20 cellular contexts compared by ENCODE assay signal in the genomic region with DNA sequence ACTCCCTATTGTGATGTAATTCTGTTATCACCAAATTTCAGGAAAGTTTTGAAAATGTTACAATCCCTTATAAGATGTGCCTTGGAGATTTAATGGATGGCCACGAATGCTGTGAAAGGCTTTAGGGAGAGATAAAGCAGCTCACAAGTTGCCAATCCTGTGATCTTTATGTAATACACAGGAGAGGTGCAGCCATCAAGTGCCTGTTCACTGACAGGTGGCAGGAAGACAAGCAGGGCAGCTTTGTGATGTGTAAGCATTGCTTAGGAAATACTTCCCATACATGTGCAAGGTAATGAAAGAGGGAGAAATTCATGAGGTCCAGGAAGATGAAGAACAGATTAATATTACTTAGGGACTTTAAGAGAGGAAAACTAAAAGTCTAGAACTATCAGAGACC.
DNase-seq lines count a peak whose midpoint lies in the region; ATAC-seq and TF ChIP-seq lines count a peak whose summit lies in the region.
"Had no signal": no experiment of that assay in that cellular context is flagged by ENCODE, and none has a peak within 500 bp of the region (broad histone marks: within the 10 kb centered on the region; RNA-seq: fewer than 3 reads in every experiment).

No MANE protein-coding gene starts in this region.

- DNase-seq in D341Med (ENCODE audit: low spot score), result peak; percentile 28
- peak; percentile 20 for DNase-seq in DMS153 treated with DMSO at 0.1 percent for 48 hours (lab: John Stamatoyannopoulos, UW; ENCODE audit: unreplicated experiment)
- peak; percentile 52 for DNase-seq in NCI-H510A (lab: John Stamatoyannopoulos, UW)
- DNase-seq in SW480 (ENCODE audit: low spot score), result peak; percentile 3
- no peak for DNase-seq in coronary artery (ENCODE audit: low spot score)
- DNase-seq in left colon, result no peak
- DNase-seq in iPS-NIHi7 (ENCODE audit: extremely low spot score), result no peak
- no peak for DNase-seq in SW 1271 (lab: John Stamatoyannopoulos, UW)
- DNase-seq: BE2C; Calu3; CD4-positive, alpha-beta T cell; GDM1; NCI-H1436; NCI-H446 treated with DMSO at 0.1 percent for 48 hours; PC-9; T-cell; T1000 had no signal

- H3K27ac ChIP-seq in coronary artery, result no peak overlapping the region
- H3K27ac ChIP-seq: HL-60, PC-9 had no signal

- intact Hi-C loops in left colon (cut with DNase I, micrococcal nuclease), result no loop called here

- no peak for ATAC-seq in left colon
- ATAC-seq: GM12878, T-cell had no signal

- no peak for TF ChIP-seq CTCF in coronary artery (IDR thresholded peaks at IDR 0.05)

- no peak overlapping the region for H3K4me3 ChIP-seq in coronary artery
- H3K4me3 ChIP-seq: GM12878, HAP-1, PC-9 had no signal

Comparison
In these comparisons a context has a peak if more than half of its experiments do, and no peak if none do; other contexts are left out.
1. DNase-seq: peak in D341Med (single experiment), DMS153 treated with DMSO at 0.1 percent for 48 hours (single experiment), NCI-H510A (single experiment) and SW480 (single experiment); none in coronary artery (single experiment), left colon (0 of 2), iPS-NIHi7 (single experiment) and SW 1271 (0 of 2).